Comparison of ENCODE assay signal across 17 cellular contexts in genomic region chr3:189794518-189794917, GRCh38.
DNase-seq lines count a peak whose midpoint lies in the region; ATAC-seq, FAIRE-seq and TF ChIP-seq lines count a peak whose summit lies in the region.
"Had no signal": no experiment of that assay in that cellular context is flagged by ENCODE, and none has a peak within 500 bp of the region (broad histone marks: within the 10 kb centered on the region; RNA-seq: fewer than 3 reads in every experiment).

No MANE protein-coding gene starts in this region.

- no peaks in the 10 kb centered on the region for H3K27me3 ChIP-seq in gastrocnemius medialis

- H3K27ac ChIP-seq in gastrocnemius medialis: no peak overlapping the region
- H3K27ac ChIP-seq: PC-9, RWPE1 had no signal

- FAIRE-seq in H54 (lab: Jason Lieb, UNC): peak; percentile 27
- FAIRE-seq: A204.1, K562 had no signal

- H3K36me3 ChIP-seq in gastrocnemius medialis: no peaks in the 10 kb centered on the region

- no peak for TF ChIP-seq POLR2A in H54 (IDR thresholded peaks at IDR 0.05; ENCODE audit: low read depth, low read length)
- no peak for TF ChIP-seq POLR2A in gastrocnemius medialis (IDR thresholded peaks at IDR 0.05)

- intact Hi-C loops in gastrocnemius medialis (cut with DNase I; ENCODE audit: low total_unique reads) (no loop called here), natural killer cell (cut with micrococcal nuclease) (no loop called here)

- H3K9me3 ChIP-seq in gastrocnemius medialis: no peaks in the 10 kb centered on the region

- ATAC-seq in gastrocnemius medialis: peak; percentile 24 to 83
- ATAC-seq in activated CD8-positive, alpha-beta memory T cell treated with anti-CD3 and anti-CD28 coated beads, Interleukin-2, amount 10 ng/mL, durations not matched to agents 7 days and 5 days: no peak
- ATAC-seq in natural killer cell: no peak
- ATAC-seq: K562 had no signal

- CTCF ChIA-PET in activated CD8-positive, alpha-beta memory T cell treated with anti-CD3 and anti-CD28 coated beads, Interleukin-2, amount 10 ng/mL, durations not matched to agents 7 days and 5 days (lab: Charles Lee): no interaction called here

- H3K27ac Mint-ChIP-seq in activated CD8-positive, alpha-beta memory T cell treated with anti-CD3 and anti-CD28 coated beads, Interleukin-2, amount 10 ng/mL, durations not matched to agents 7 days and 5 days: no peak overlapping the region
- no peak overlapping the region for H3K27ac Mint-ChIP-seq in natural killer cell
- H3K27ac Mint-ChIP-seq: CD4-positive, alpha-beta memory T cell; HFFc6 had no signal

- H3K4me3 ChIP-seq in gastrocnemius medialis: no peak overlapping the region
- H3K4me3 ChIP-seq: K562, PC-9 had no signal

- H3K36me3 Mint-ChIP-seq in activated CD8-positive, alpha-beta memory T cell treated with anti-CD3 and anti-CD28 coated beads, Interleukin-2, amount 10 ng/mL, durations not matched to agents 7 days and 5 days: no peaks in the 10 kb centered on the region
- no peaks in the 10 kb centered on the region for H3K36me3 Mint-ChIP-seq in natural killer cell
- H3K36me3 Mint-ChIP-seq: CD4-positive, alpha-beta memory T cell had no signal

- in situ Hi-C loops in gastrocnemius medialis (cut with MboI; ENCODE audit: low sequenced_read_pairs in 4 of 4): no loop called here

- peak; percentile 67 for DNase-seq in NCI-H1105 treated with DMSO at 0.1 percent for 48 hours (lab: John Stamatoyannopoulos, UW)
- DNase-seq in NCI-H1105 (lab: John Stamatoyannopoulos, UW): no peak
- DNase-seq in H54 (ENCODE audit: insufficient read length, low spot score): no peak
- DNase-seq in NCI-H748 (lab: John Stamatoyannopoulos, UW; ENCODE audit: unreplicated experiment): peak; percentile 49
- DNase-seq in gastrocnemius medialis: no peak
- DNase-seq in activated CD8-positive, alpha-beta memory T cell treated with anti-CD3 and anti-CD28 coated beads, Interleukin-2, amount 10 ng/mL, durations not matched to agents 7 days and 5 days: no peak
- no peak for DNase-seq in natural killer cell
- DNase-seq: CD4-positive, alpha-beta memory T cell; HFFc6; MV-4-11; NCI-H1930; NCI-H2171; NCI-H446 treated with DMSO at 0.1 percent for 48 hours; PC-9 had no signal

- H3K27me3 Mint-ChIP-seq in activated CD8-positive, alpha-beta memory T cell treated with anti-CD3 and anti-CD28 coated beads, Interleukin-2, amount 10 ng/mL, durations not matched to agents 7 days and 5 days: peaks cover 2% of the 10 kb centered on the region
- no peaks in the 10 kb centered on the region for H3K27me3 Mint-ChIP-seq in natural killer cell (ENCODE audit: low read depth in 2 of 2)

- H3K4me1 Mint-ChIP-seq in activated CD8-positive, alpha-beta memory T cell treated with anti-CD3 and anti-CD28 coated beads, Interleukin-2, amount 10 ng/mL, durations not matched to agents 7 days and 5 days: peaks cover 4% of the 10 kb centered on the region
- no peaks in the 10 kb centered on the region for H3K4me1 Mint-ChIP-seq in natural killer cell

- no peak for TF ChIP-seq CTCF in gastrocnemius medialis (IDR thresholded peaks at IDR 0.05 in 4 of 5, conservative IDR thresholded peaks at IDR 0.05 in 1 of 5)
- no peak for TF ChIP-seq CTCF in natural killer cell (IDR thresholded peaks at IDR 0.05)

- H3K4me1 ChIP-seq in gastrocnemius medialis: peaks cover 8 to 10% of the 10 kb centered on the region in 2 donors

- no peak overlapping the region for H3K4me3 Mint-ChIP-seq in activated CD8-positive, alpha-beta memory T cell treated with anti-CD3 and anti-CD28 coated beads, Interleukin-2, amount 10 ng/mL, durations not matched to agents 7 days and 5 days
- H3K4me3 Mint-ChIP-seq in natural killer cell: no peak overlapping the region
- H3K4me3 Mint-ChIP-seq: CD4-positive, alpha-beta memory T cell; HFFc6 had no signal

- H3K9me3 Mint-ChIP-seq in activated CD8-positive, alpha-beta memory T cell treated with anti-CD3 and anti-CD28 coated beads, Interleukin-2, amount 10 ng/mL, durations not matched to agents 7 days and 5 days (ENCODE audit: low read depth): no peaks in the 10 kb centered on the region
- peaks cover 1 to 3% of the 10 kb centered on the region in 2 donors for H3K9me3 Mint-ChIP-seq in natural killer cell
- H3K9me3 Mint-ChIP-seq: CD4-positive, alpha-beta memory T cell; HFFc6 had no signal

Comparison
In these comparisons a context has a peak if more than half of its experiments do, and no peak if none do; other contexts are left out.
1. DNase-seq: peak in NCI-H1105 treated with DMSO at 0.1 percent for 48 hours (single experiment) and NCI-H748 (single experiment); none in NCI-H1105 (single experiment), H54 (single experiment), gastrocnemius medialis (0 of 2), activated CD8-positive, alpha-beta memory T cell treated with anti-CD3 and anti-CD28 coated beads, Interleukin-2, amount 10 ng/mL, durations not matched to agents 7 days and 5 days (single experiment) and natural killer cell (single experiment).
2. ATAC-seq: peak in gastrocnemius medialis (2 of 2); none in activated CD8-positive, alpha-beta memory T cell treated with anti-CD3 and anti-CD28 coated beads, Interleukin-2, amount 10 ng/mL, durations not matched to agents 7 days and 5 days (single experiment) and natural killer cell (0 of 3).